8 cellular contexts compared by ENCODE assay signal in genomic region chr6:18277181-18278006, GRCh38. TPM values are rescaled to one million over a fixed set of nuclear protein-coding genes. Genes with fewer than 3 reads are reported as not detected.
A peak's percentile ranks its signal among the peaks of the same experiment; 100 is the strongest.
DNase-seq lines count a peak whose midpoint lies in the region; ATAC-seq and TF ChIP-seq lines count a peak whose summit lies in the region.

No MANE protein-coding gene starts in this region.

- no peak for ATAC-seq in HG03460 (IDR thresholded peaks at IDR 0.05; ENCODE audit: unreplicated experiment)

- peaks cover 3% of the 10 kb centered on the region for H3K4me1 Mint-ChIP-seq in activated CD4-positive, alpha-beta memory T cell treated with anti-CD3 and anti-CD28 coated beads for 36 hours (ENCODE audit: low read depth)
- H3K4me1 Mint-ChIP-seq in activated CD4-positive, alpha-beta memory T cell treated with anti-CD3 and anti-CD28 coated beads, Interleukin-2, amount 10 ng/mL, durations not matched to agents 7 days and 5 days, result peaks cover 5% of the 10 kb centered on the region

- intact Hi-C loops in activated CD4-positive, alpha-beta memory T cell treated with anti-CD3 and anti-CD28 coated beads for 36 hours (cut with micrococcal nuclease), result no loop called here

- TF ChIP-seq CTCF in astrocyte of the cerebellum (IDR thresholded peaks at IDR 0.05; ENCODE audit: low read depth, low read length, missing control alignments) (no peak), suprapubic skin (IDR thresholded peaks at IDR 0.05) (no peak)

- no peak for TF ChIP-seq EP300 in suprapubic skin (IDR thresholded peaks at IDR 0.05)

- no peaks in the 10 kb centered on the region for H3K36me3 Mint-ChIP-seq in activated CD4-positive, alpha-beta memory T cell treated with anti-CD3 and anti-CD28 coated beads for 36 hours
- no peaks in the 10 kb centered on the region for H3K36me3 Mint-ChIP-seq in activated CD4-positive, alpha-beta memory T cell treated with anti-CD3 and anti-CD28 coated beads, Interleukin-2, amount 10 ng/mL, durations not matched to agents 7 days and 5 days (ENCODE audit: low read depth)

- H3K9me3 ChIP-seq in suprapubic skin, result no peaks in the 10 kb centered on the region

- H3K4me3 ChIP-seq in astrocyte of the cerebellum (ENCODE audit: low read depth, low read length), result peak overlapping the region; percentile 60
- peak overlapping the region; percentile 59 for H3K4me3 ChIP-seq in suprapubic skin

- 3% methylated on average over 64 of the region's 70 CpGs for WGBS in suprapubic skin

- no peak for TF ChIP-seq POLR2A in suprapubic skin (IDR thresholded peaks at IDR 0.05)

- DNase-seq in activated CD4-positive, alpha-beta memory T cell treated with anti-CD3 and anti-CD28 coated beads for 36 hours, result no peak
- DNase-seq in activated CD4-positive, alpha-beta memory T cell treated with anti-CD3 and anti-CD28 coated beads, Interleukin-2, amount 10 ng/mL, durations not matched to agents 7 days and 5 days, result no peak
- no peak for DNase-seq in astrocyte of the cerebellum (ENCODE audit: low read depth)
- peak; percentile 41 for DNase-seq in iPS-NIHi7 (ENCODE audit: extremely low spot score)
- no peak for DNase-seq in suprapubic skin (ENCODE audit: low spot score in 2 of 2)
- DNase-seq in NCI-H2029 (lab: John Stamatoyannopoulos, UW), result no peak
- DNase-seq in NK-92 treated with Interleukin-12 subunit alpha and Interleukin-12 subunit beta, amount 100 ng/mL, for 24 hours (lab: John Stamatoyannopoulos, UW), result no peak

- peaks cover 24% of the 10 kb centered on the region for H3K27me3 ChIP-seq in suprapubic skin

- no peak overlapping the region for H3K27ac ChIP-seq in suprapubic skin

- H3K27ac Mint-ChIP-seq in activated CD4-positive, alpha-beta memory T cell treated with anti-CD3 and anti-CD28 coated beads for 36 hours, result no peak overlapping the region
- H3K27ac Mint-ChIP-seq in activated CD4-positive, alpha-beta memory T cell treated with anti-CD3 and anti-CD28 coated beads, Interleukin-2, amount 10 ng/mL, durations not matched to agents 7 days and 5 days, result no peak overlapping the region

- H3K4me1 ChIP-seq in suprapubic skin, result peaks cover 22% of the 10 kb centered on the region

- H3K4me3 Mint-ChIP-seq in activated CD4-positive, alpha-beta memory T cell treated with anti-CD3 and anti-CD28 coated beads for 36 hours, result peak overlapping the region; percentile 36
- H3K4me3 Mint-ChIP-seq in activated CD4-positive, alpha-beta memory T cell treated with anti-CD3 and anti-CD28 coated beads, Interleukin-2, amount 10 ng/mL, durations not matched to agents 7 days and 5 days, result no peak overlapping the region

- POLR2A ChIA-PET in activated CD4-positive, alpha-beta memory T cell treated with anti-CD3 and anti-CD28 coated beads for 36 hours (lab: Charles Lee), result no interaction called here
- POLR2A ChIA-PET in activated CD4-positive, alpha-beta memory T cell treated with anti-CD3 and anti-CD28 coated beads, Interleukin-2, amount 10 ng/mL, durations not matched to agents 7 days and 5 days (lab: Charles Lee), result no interaction called here

- H3K9me3 Mint-ChIP-seq in activated CD4-positive, alpha-beta memory T cell treated with anti-CD3 and anti-CD28 coated beads for 36 hours, result no peaks in the 10 kb centered on the region
- no peaks in the 10 kb centered on the region for H3K9me3 Mint-ChIP-seq in activated CD4-positive, alpha-beta memory T cell treated with anti-CD3 and anti-CD28 coated beads, Interleukin-2, amount 10 ng/mL, durations not matched to agents 7 days and 5 days

- H3K36me3 ChIP-seq in suprapubic skin, result no peaks in the 10 kb centered on the region

- in situ Hi-C loops in astrocyte of the cerebellum (cut with HindIII; ENCODE audit: low sequenced_read_pairs), result no loop called here

- CTCF ChIA-PET in activated CD4-positive, alpha-beta memory T cell treated with anti-CD3 and anti-CD28 coated beads for 36 hours (lab: Charles Lee), result no interaction called here
- CTCF ChIA-PET in activated CD4-positive, alpha-beta memory T cell treated with anti-CD3 and anti-CD28 coated beads, Interleukin-2, amount 10 ng/mL, durations not matched to agents 7 days and 5 days (lab: Charles Lee), result no interaction called here

- H3K27me3 Mint-ChIP-seq in activated CD4-positive, alpha-beta memory T cell treated with anti-CD3 and anti-CD28 coated beads for 36 hours, result peaks cover 49% of the 10 kb centered on the region
- H3K27me3 Mint-ChIP-seq in activated CD4-positive, alpha-beta memory T cell treated with anti-CD3 and anti-CD28 coated beads, Interleukin-2, amount 10 ng/mL, durations not matched to agents 7 days and 5 days, result peaks cover 60% of the 10 kb centered on the region

RNA-seq across cellular contexts. Expression of gene DEK, which starts 13.1 kb away (rescaled TPM):
- 100 to 1,000 TPM; 180 to 182 TPM for total RNA-seq in activated CD4-positive, alpha-beta memory T cell treated with anti-CD3 and anti-CD28 coated beads for 36 hours
- 100 to 1,000 TPM; 194 to 203 TPM for total RNA-seq in activated CD4-positive, alpha-beta memory T cell treated with anti-CD3 and anti-CD28 coated beads, Interleukin-2, amount 10 ng/mL, durations not matched to agents 7 days and 5 days
- total RNA-seq in suprapubic skin, result 10 to 100 TPM; 57.6 to 90.3 (median 64.4) TPM
